In the genomic region with DNA sequence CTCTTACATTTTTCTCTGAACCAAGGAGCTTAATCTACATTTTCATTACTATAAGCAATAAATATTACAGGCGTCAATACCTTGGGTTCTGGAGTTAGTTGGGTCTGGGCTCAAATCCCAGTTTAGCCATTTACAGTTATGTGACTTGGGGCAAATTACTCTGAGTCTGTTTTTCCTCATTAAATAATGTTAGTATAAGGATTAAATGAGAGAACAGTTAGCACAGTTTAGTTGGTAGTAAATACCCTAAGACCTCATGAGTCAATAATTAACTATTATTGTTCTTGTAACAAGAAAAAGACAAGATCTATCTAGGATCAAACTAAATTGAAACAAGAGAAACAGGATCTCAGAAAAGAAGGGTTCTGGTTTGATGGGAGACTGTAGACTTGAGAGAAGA, we compare ENCODE assay signal across 20 cellular contexts. TPM values are rescaled to one million over a fixed set of nuclear protein-coding genes. Genes with fewer than 3 reads are reported as not detected.
DNase-seq lines count a peak whose midpoint lies in the region; ATAC-seq and TF ChIP-seq lines count a peak whose summit lies in the region.
"Had no signal": no experiment of that assay in that cellular context is flagged by ENCODE, and none has a peak within 500 bp of the region (broad histone marks: within the 10 kb centered on the region; RNA-seq: fewer than 3 reads in every experiment).

No MANE protein-coding gene starts in this region.

- peak; percentile 40 for DNase-seq in PC-3
- DNase-seq in upper lobe of left lung, result no peak
- DNase-seq in AML-193 (lab: John Stamatoyannopoulos, UW), result no peak
- no peak for DNase-seq in GM19238 (ENCODE audit: insufficient read length, low spot score)
- DNase-seq: activated CD4-positive, alpha-beta T cell treated with anti-CD3 and anti-CD28 coated beads, Interleukin-2, amount 50 U/mL, for 48 hours; activated gamma-delta T cell; activated T-cell treated with anti-CD3 and anti-CD28 coated beads for 4 hours; KG1; NCI-H187 treated with DMSO at 0.1 percent for 48 hours; NK-92 treated with Interleukin-12 subunit alpha and Interleukin-12 subunit beta, amount 100 ng/mL, for 24 hours; SK-N-SH; stimulated activated CD4-positive, alpha-beta T cell treated with anti-CD3 and anti-CD28 coated beads, Interleukin-12 subunit alpha, Interleukin-12 subunit beta, amount 100 ng/mL, for 4 hours had no signal

- no peaks in the 10 kb centered on the region for H3K9me3 ChIP-seq in PC-3 (ENCODE audit: low read length)
- no peaks in the 10 kb centered on the region for H3K9me3 ChIP-seq in endocrine pancreas (ENCODE audit: control insufficient read depth, low read length)
- H3K9me3 ChIP-seq in mucosa of stomach (ENCODE audit: control insufficient read depth, low read length), result no peaks in the 10 kb centered on the region
- H3K9me3 ChIP-seq in upper lobe of left lung, result no peaks in the 10 kb centered on the region
- H3K9me3 ChIP-seq: SK-N-SH had no signal

- H3K27me3 ChIP-seq in PC-3 (ENCODE audit: low read length) (no peaks in the 10 kb centered on the region), endocrine pancreas (ENCODE audit: control insufficient read depth, insufficient read depth, low read length) (no peaks in the 10 kb centered on the region), mucosa of stomach (ENCODE audit: control insufficient read depth, insufficient read depth, low read length) (no peaks in the 10 kb centered on the region), upper lobe of left lung (no peaks in the 10 kb centered on the region)
- H3K27me3 ChIP-seq: cardiac muscle cell had no signal

- TF ChIP-seq CTCF in PC-3 (conservative IDR thresholded peaks at IDR 0.05; ENCODE audit: low read depth, low read length) (no peak), upper lobe of left lung (IDR thresholded peaks at IDR 0.05) (no peak)

- POLR2A ChIA-PET in PC-3 (lab: Charles Lee; ENCODE audit: unreplicated experiment), result interaction anchor here (0.8 to 6.3 kb wide), 4 partner anchors 10 to 26 kb away, joined by 3 to 81 read pairs (median 4); a partner anchor contains a TSS

- WGBS in upper lobe of left lung, 2 donors, result 80 to 84% methylated on average over 1 of the region's 1 CpG

- no TSS peak for BruUV-seq in PC-3 (replicated peaks; lab: Mats Ljungman, UMichigan)

- peaks cover 31% of the 10 kb centered on the region for H3F3A ChIP-seq in PC-3 (ENCODE audit: low read length, unreplicated experiment)

- peak overlapping the region; percentile 95 for H3K27ac ChIP-seq in PC-3 (ENCODE audit: low read length)
- peak overlapping the region; percentile 82 to 90 (median 83) for H3K27ac ChIP-seq in upper lobe of left lung
- H3K27ac ChIP-seq: cardiac muscle cell had no signal

- H3K9ac ChIP-seq in PC-3 (ENCODE audit: low read length) (peak overlapping the region; percentile 85), endocrine pancreas (ENCODE audit: control insufficient read depth, insufficient read depth, low read length) (no peak overlapping the region), mucosa of stomach (ENCODE audit: low read length) (peak overlapping the region; percentile 79)
- H3K9ac ChIP-seq: SK-N-SH had no signal

- no peak for TF ChIP-seq EP300 in upper lobe of left lung (IDR thresholded peaks at IDR 0.05)

- CTCF ChIA-PET in PC-3 (lab: Charles Lee), result interaction anchor here (0.6 to 0.7 kb wide), 3 partner anchors 19 to 378 kb away, joined by 3 to 6 read pairs (median 5); no protein-coding TSS in a partner anchor

- no peaks in the 10 kb centered on the region for H4K20me1 ChIP-seq in PC-3 (ENCODE audit: low read length)

- H3K79me2 ChIP-seq in PC-3 (ENCODE audit: low read length), result peaks cover 83% of the 10 kb centered on the region

- H3K9me2 ChIP-seq in PC-3 (replicated peaks; ENCODE audit: low read length), result no peaks in the 10 kb centered on the region
- H3K9me2 ChIP-seq: SK-N-SH had no signal

- ATAC-seq in PC-3 (no peak), upper lobe of left lung (ENCODE audit: low FRiP score in 2 of 2) (no peak), GM18870 (IDR thresholded peaks at IDR 0.05; ENCODE audit: unreplicated experiment) (no peak)
- ATAC-seq: WTC11 had no signal

- no peak for TF ChIP-seq POLR2A in upper lobe of left lung (IDR thresholded peaks at IDR 0.05)

- intact Hi-C loops in PC-3 (cut with micrococcal nuclease), result loop anchor here (1.0 to 10.0 kb wide), 3 partner anchors 10 to 294 kb away; a partner anchor contains a TSS

- peak overlapping the region; percentile 17; the same call in 1 of the 2 replicates for H3K4me3 ChIP-seq in PC-3 (ENCODE audit: low read length)
- peak overlapping the region; percentile 97 for H3K4me3 ChIP-seq in endocrine pancreas (ENCODE audit: control insufficient read depth, insufficient read depth, low read length)
- H3K4me3 ChIP-seq in mucosa of stomach (ENCODE audit: low read length), result peak overlapping the region; percentile 0
- peak overlapping the region in 3 of 4 donors; percentile 18 to 52 (median 52) for H3K4me3 ChIP-seq in upper lobe of left lung
- H3K4me3 ChIP-seq: cardiac muscle cell had no signal

- no peak overlapping the region for H2AFZ ChIP-seq in PC-3 (ENCODE audit: low read length)

- peaks cover 96% of the 10 kb centered on the region for H3K4me1 ChIP-seq in PC-3 (ENCODE audit: insufficient read depth, low read length)
- H3K4me1 ChIP-seq in endocrine pancreas (ENCODE audit: control insufficient read depth, insufficient read depth, low read length), result peaks cover 56% of the 10 kb centered on the region
- H3K4me1 ChIP-seq in mucosa of stomach (ENCODE audit: control insufficient read depth, insufficient read depth, low read length), result peaks cover 60% of the 10 kb centered on the region
- peaks cover 16 to 38% (median 34%) of the 10 kb centered on the region in 4 donors for H3K4me1 ChIP-seq in upper lobe of left lung

- peak overlapping the region; percentile 89 for H3K4me2 ChIP-seq in PC-3 (ENCODE audit: low read length)

- H3K36me3 ChIP-seq in PC-3 (ENCODE audit: low read depth, low read length) (peaks cover 26% of the 10 kb centered on the region), endocrine pancreas (ENCODE audit: control insufficient read depth, insufficient read depth, low read length) (peaks cover 3% of the 10 kb centered on the region), mucosa of stomach (ENCODE audit: control insufficient read depth, insufficient read depth, low read length) (peaks cover 17% of the 10 kb centered on the region), upper lobe of left lung (peaks cover 0 to 4% (median 2%) of the 10 kb centered on the region in 4 donors)
- H3K36me3 ChIP-seq: cardiac muscle cell had no signal

RNA-seq across cellular contexts. Expression of a gene that starts 4.6 kb away (rescaled TPM):
- total RNA-seq in PC-3 (2014; rRNA removed) (34.9 and 36.2 TPM in 2 replicates), upper lobe of left lung (100 to 1,000 TPM in 5 of 6 donors, 10 to 100 TPM in 1; 92.5 to 222 (median 193) TPM)
- total RNA-seq: dermis microvascular lymphatic vessel endothelial cell; T-helper 2 cell treated with Interferon-gamma antibody and Interleukin-4, amounts not matched to agents 100 ng/mL and 5 ng/mL, for 36 hours had no signal

RNA-seq across cellular contexts. Expression of a gene that starts 23.1 kb away (rescaled TPM):
- 54.0 and 63.9 TPM in 2 replicates for total RNA-seq in PC-3 (2014; rRNA removed)
- 10 to 100 TPM in 3 of 6 donors, 1 to 10 TPM in 3; 6.0 to 24.4 (median 9.4) TPM for total RNA-seq in upper lobe of left lung

RNA-seq across cellular contexts. Expression of a gene that starts 25.2 kb away (rescaled TPM):
- total RNA-seq in PC-3 (2014; rRNA removed) (37.5 and 48.6 TPM in 2 replicates), upper lobe of left lung (10 to 100 TPM; 25.3 to 95.5 (median 58.0) TPM)

RNA-seq across cellular contexts. Expression of a gene that starts 57.7 kb away (rescaled TPM):
- total RNA-seq in PC-3 (2014; rRNA removed) (not detected in 2 replicates), upper lobe of left lung (1 to 10 TPM in 1 of 6 donors, not detected in 5; 7.3 TPM)
- total RNA-seq: cardiac muscle cell, Daoy, dermis microvascular lymphatic vessel endothelial cell, WTC11 had no signal

Comparison
In these comparisons a context has a peak if more than half of its experiments do, and no peak if none do; other contexts are left out.
1. H3K4me3 ChIP-seq: peak in every context shown above with its lines; median percentile 97 in endocrine pancreas; 52 in upper lobe of left lung; 17 in PC-3; 0 in mucosa of stomach.